In genomic region chr9:133535285-133535877, GRCh38 we compare ENCODE assay signal across 15 cellular contexts. TPM values are rescaled to one million over a fixed set of nuclear protein-coding genes. Genes with fewer than 3 reads are reported as not detected.
DNase-seq lines count a peak whose midpoint lies in the region; ATAC-seq and TF ChIP-seq lines count a peak whose summit lies in the region.
"Had no signal": no experiment of that assay in that cellular context is flagged by ENCODE, and none has a peak within 500 bp of the region (broad histone marks: within the 10 kb centered on the region; RNA-seq: fewer than 3 reads in every experiment).

No MANE protein-coding gene starts in this region.

- no peaks in the 10 kb centered on the region for H3K9me3 ChIP-seq in BLaER1 treated with 17β-estradiol and CSF1 and Interleukin-3, amounts not matched to agents 10 nM and 100 nM (replicated peaks in 1 of 11)
- H3K9me3 ChIP-seq in hepatocyte (ENCODE audit: low read depth), result no peaks in the 10 kb centered on the region
- no peaks in the 10 kb centered on the region for H3K9me3 ChIP-seq in psoas muscle

- DNase-seq in RPMI8226, result peak; percentile 53
- DNase-seq in hepatocyte (ENCODE audit: low spot score), result no peak
- DNase-seq in psoas muscle, result no peak
- DNase-seq in HK-2 (ENCODE audit: unreplicated experiment), result no peak
- no peak for DNase-seq in KBM-7
- DNase-seq in NCI-H524 (lab: John Stamatoyannopoulos, UW), result no peak
- DNase-seq in activated CD4-positive, CD25-positive, alpha-beta regulatory T cell treated with anti-CD3 and anti-CD28 coated beads, Interleukin-2, amount 50 U/mL, for 72 hours, result no peak
- DNase-seq: effector memory CD4-positive, alpha-beta T cell; GDM1; stimulated activated naive CD4-positive, alpha-beta T cell treated with Interleukin-2 at 50 U/mL for 16 hours had no signal

- H3K27ac ChIP-seq in BLaER1 treated with 17β-estradiol and CSF1 and Interleukin-3, amounts not matched to agents 10 nM and 100 nM, result peak overlapping the region in 1 of 11 experiments; percentile 25; a peak in 1 of 22 replicates
- H3K27ac ChIP-seq in hepatocyte, result no peak overlapping the region
- no peak overlapping the region for H3K27ac ChIP-seq in psoas muscle
- H3K27ac ChIP-seq: KMS-11, parathyroid adenoma had no signal

- WGBS in hepatocyte (ENCODE audit: low lambda C conversion rate, missing lambda C conversion rate), result 81% methylated on average over 10 of the region's 14 CpGs
- 39 to 58% (median 47%) methylated on average over 12 to 14 of the region's 14 CpGs for WGBS in psoas muscle, 3 donors

- no peak overlapping the region; a peak in 1 of 22 replicates for H3K9ac ChIP-seq in BLaER1 treated with 17β-estradiol and CSF1 and Interleukin-3, amounts not matched to agents 10 nM and 100 nM
- H3K9ac ChIP-seq: KMS-11, parathyroid adenoma had no signal

- H3K4me3 ChIP-seq in BLaER1 treated with 17β-estradiol and CSF1 and Interleukin-3, amounts not matched to agents 10 nM and 100 nM, result no peak overlapping the region
- H3K4me3 ChIP-seq in hepatocyte (no peak overlapping the region), psoas muscle (peak overlapping the region; percentile 47)

- no peaks in the 10 kb centered on the region for H3K36me3 ChIP-seq in BLaER1 treated with 17β-estradiol and CSF1 and Interleukin-3, amounts not matched to agents 10 nM and 100 nM
- H3K36me3 ChIP-seq in hepatocyte (replicated peaks; ENCODE audit: insufficient read depth, low read depth), result no peaks in the 10 kb centered on the region
- H3K36me3 ChIP-seq in psoas muscle (ENCODE audit: insufficient read depth in 1 of 2, low read depth in 1 of 2), result no peaks in the 10 kb centered on the region

- H3K4me2 ChIP-seq in BLaER1 treated with 17β-estradiol and CSF1 and Interleukin-3, amounts not matched to agents 10 nM and 100 nM, result peak overlapping the region in 8 of 11 experiments; percentile 69 to 99 (median 89); a peak in 16 of 22 replicates
- peak overlapping the region; percentile 78 for H3K4me2 ChIP-seq in hepatocyte
- H3K4me2 ChIP-seq: KMS-11 had no signal

- H3K9me2 ChIP-seq in hepatocyte (replicated peaks; ENCODE audit: insufficient read depth), result no peaks in the 10 kb centered on the region

- H4K20me1 ChIP-seq in BLaER1 treated with 17β-estradiol and CSF1 and Interleukin-3, amounts not matched to agents 10 nM and 100 nM, result peaks cover 0 to 32% (median 0%) of the 10 kb centered on the region in 11 experiments; a peak in 4 of 22 replicates
- H4K20me1 ChIP-seq in hepatocyte (ENCODE audit: insufficient read depth, poor library complexity, severe bottlenecking), result no peaks in the 10 kb centered on the region

- in situ Hi-C loops in KBM-7 (cut with MboI; ENCODE audit: low pct_unique_long_range_greater_than_20kb, low sequenced_read_pairs), result loop anchor here (25.0 kb wide), 1 partner anchor 452 kb away; the partner anchor contains the start of gene VAV2

- TF ChIP-seq CTCF in hepatocyte (IDR thresholded peaks at IDR 0.05; ENCODE audit: poor library complexity) (no peak), psoas muscle (IDR thresholded peaks at IDR 0.05) (no peak)

- peaks cover 42 to 78% (median 74%) of the 10 kb centered on the region in 10 experiments for H3K4me1 ChIP-seq in BLaER1 treated with 17β-estradiol and CSF1 and Interleukin-3, amounts not matched to agents 10 nM and 100 nM
- H3K4me1 ChIP-seq in hepatocyte (ENCODE audit: insufficient read depth) (peaks cover 17% of the 10 kb centered on the region), psoas muscle (peaks cover 6% of the 10 kb centered on the region)
- H3K4me1 ChIP-seq: parathyroid adenoma had no signal

- ATAC-seq in psoas muscle, result no peak

- no peaks in the 10 kb centered on the region for H3K79me2 ChIP-seq in hepatocyte
- H3K79me2 ChIP-seq: parathyroid adenoma had no signal

- intact Hi-C loops in psoas muscle (cut with DNase I), result loop anchor here in 1 of 2 donors (10.0 kb wide), 1 partner anchor 189 kb away; no protein-coding TSS in a partner anchor

- peaks cover 20 to 61% (median 26%) of the 10 kb centered on the region in 11 experiments for H3K27me3 ChIP-seq in BLaER1 treated with 17β-estradiol and CSF1 and Interleukin-3, amounts not matched to agents 10 nM and 100 nM
- H3K27me3 ChIP-seq in hepatocyte (no peaks in the 10 kb centered on the region), psoas muscle (ENCODE audit: insufficient read depth in 3 of 3, low read length in 2 of 3) (peaks cover 0 to 63% (median 0%) of the 10 kb centered on the region in 3 donors)

- no peak overlapping the region for H2AFZ ChIP-seq in hepatocyte

RNA-seq across cellular contexts. Expression of gene ADAMTSL2, which starts 0.9 kb away (rescaled TPM):
- 2.2 and 2.7 TPM in 2 replicates for total RNA-seq in hepatocyte
- 1.5 and 2.3 TPM in 2 replicates for polyA plus RNA-seq in hepatocyte
- total RNA-seq in psoas muscle, result 1 to 10 TPM in 2 of 4 donors, under 1 TPM in 2; 0.34 to 5.4 (median 2.4) TPM
- under 1 TPM; 0.21 to 0.75 (median 0.29) TPM for polyA plus RNA-seq in psoas muscle

RNA-seq across cellular contexts. Expression of gene MYMK, which starts 10.6 kb away (rescaled TPM):
- total RNA-seq in hepatocyte, result not detected in 2 replicates
- polyA plus RNA-seq in hepatocyte, result 0.91 and 1.3 TPM in 2 replicates
- total RNA-seq in psoas muscle, result 1 to 10 TPM in 1 of 4 donors, under 1 TPM in 1, not detected in 2; 0.44 to 4.5 TPM
- under 1 TPM in 2 of 3 donors, not detected in 1; 0.05 to 0.60 TPM for polyA plus RNA-seq in psoas muscle
- total RNA-seq: fibroblast of villous mesenchyme, mucosa of gallbladder had no signal

RNA-seq across cellular contexts. Expression of gene SLC2A6, which starts 56.5 kb away (rescaled TPM):
- total RNA-seq in hepatocyte (5.7 and 7.3 TPM in 2 replicates), psoas muscle (1 to 10 TPM; 1.2 to 2.7 (median 1.7) TPM)
- polyA plus RNA-seq in hepatocyte (10.6 and 14.8 TPM in 2 replicates), psoas muscle (1 to 10 TPM; 1.3 to 2.2 (median 1.8) TPM)
